Comparison of ENCODE assay signal across 8 cellular contexts in genomic region chr11:36672815-36673450, GRCh38.
DNase-seq lines count a peak whose midpoint lies in the region; ATAC-seq, FAIRE-seq and TF ChIP-seq lines count a peak whose summit lies in the region.

No MANE protein-coding gene starts in this region.

- peaks cover 0 to 2% of the 10 kb centered on the region in 2 donors for H3K36me3 ChIP-seq in ascending aorta

- no peaks in the 10 kb centered on the region for H3K4me1 ChIP-seq in ascending aorta

- FAIRE-seq in islet of Langerhans (lab: Jason Lieb, UNC) (peak; percentile 99), urothelium cell line (lab: Jason Lieb, UNC) (peak; percentile 40)

- H3K27ac ChIP-seq in ascending aorta: no peak overlapping the region

- H3K4me3 ChIP-seq in AG04449 (ENCODE audit: low read depth, low read length): no peak overlapping the region
- H3K4me3 ChIP-seq in ascending aorta: no peak overlapping the region

- POLR2A ChIA-PET in AG04449 (lab: Yijun Ruan, JAX) (no interaction called here), GM10248 (lab: Yijun Ruan, JAX) (no interaction called here)

- no peak for ATAC-seq in HG03571 (IDR thresholded peaks at IDR 0.05; ENCODE audit: unreplicated experiment)
- no peak for ATAC-seq in GM19328 (IDR thresholded peaks at IDR 0.05; ENCODE audit: unreplicated experiment)

- CTCF ChIA-PET in AG04449 (lab: Yijun Ruan, JAX): interaction anchor here (0.6 to 10.1 kb wide), 17 partner anchors 9 to 381 kb away, joined by 3 to 205 read pairs (median 3); partner anchors contain the start of genes RAG1 and TRAF6
- CTCF ChIA-PET in GM10248 (lab: Yijun Ruan, JAX): interaction anchor here (0.7 to 8.1 kb wide), 22 partner anchors 11 to 851 kb away, joined by 3 to 86 read pairs (median 5); partner anchors contain the start of gene RAG1

- no peaks in the 10 kb centered on the region for H3K27me3 ChIP-seq in ascending aorta

- DNase-seq in AG04449 (ENCODE audit: low read depth, low spot score) (peak; percentile 7), GM10248 (ENCODE audit: extremely low spot score) (no peak), NCI-H1930 (lab: John Stamatoyannopoulos, UW) (peak; percentile 12 to 33), ascending aorta (ENCODE audit: low spot score in 2 of 2) (no peak), urothelium cell line (ENCODE audit: low spot score) (peak; percentile 16)

- TF ChIP-seq CTCF in AG04449 (IDR thresholded peaks at IDR 0.05; ENCODE audit: insufficient read depth, low read length, missing control alignments) (peak; percentile 52), GM10248 (IDR thresholded peaks at IDR 0.05; ENCODE audit: control extremely low read depth, extremely low read depth, low read depth, missing control alignments) (peak; percentile 76), ascending aorta (IDR thresholded peaks at IDR 0.05) (peak; percentile 21 to 75 (median 69))

- peaks cover 0 to 3% of the 10 kb centered on the region in 2 donors for H3K9me3 ChIP-seq in ascending aorta

- intact Hi-C loops in ascending aorta (cut with DNase I): loop anchor here (1.0 kb wide), 1 partner anchor 109 kb away; no protein-coding TSS in a partner anchor

Comparison
In these comparisons a context has a peak if more than half of its experiments do, and no peak if none do; other contexts are left out.
1. DNase-seq: peak in AG04449 (single experiment), NCI-H1930 (2 of 2) and urothelium cell line (single experiment); none in GM10248 (single experiment) and ascending aorta (0 of 2).
2. Peak in every context shown above with its lines, with median percentiles within 50 percentile points of each other: CTCF ChIP-seq.